Comparison of ENCODE assay signal across 33 cellular contexts in the genomic region with DNA sequence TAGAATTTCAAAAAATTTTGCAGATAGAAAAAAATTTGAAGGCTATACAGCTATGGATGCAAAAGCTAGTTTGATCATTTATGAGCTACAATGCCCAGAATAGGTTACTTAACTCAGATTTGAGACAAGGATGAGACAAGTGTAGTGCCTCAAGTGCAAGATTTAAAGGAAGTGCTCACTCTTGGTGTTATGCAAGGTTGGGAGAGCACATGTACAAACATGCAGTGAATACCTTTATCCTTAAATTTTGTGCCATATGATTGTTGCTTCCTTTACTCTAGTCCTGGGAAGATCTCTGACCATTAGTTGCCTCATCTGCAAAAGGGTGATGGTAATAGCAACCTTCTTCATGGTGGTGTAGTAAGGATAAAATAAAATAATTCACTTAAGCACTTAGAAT. TPM values are rescaled to one million over a fixed set of nuclear protein-coding genes. Genes with fewer than 3 reads are reported as not detected.
"Had no signal": no experiment of that assay in that cellular context is flagged by ENCODE, and none has a peak within 500 bp of the region (broad histone marks: within the 10 kb centered on the region; RNA-seq: fewer than 3 reads in every experiment).

No MANE protein-coding gene starts in this region.

- H3K36me3 Mint-ChIP-seq: activated naive CD8-positive, alpha-beta T cell had no signal

- ATAC-seq: activated CD4-positive, CD25-positive, alpha-beta regulatory T cell treated with anti-CD3 and anti-CD28 coated beads, Interleukin-2, amount 50 U/mL, for 24 hours; activated CD8-positive, alpha-beta T cell treated with anti-CD3 and anti-CD28 coated beads for 36 hours; activated T-cell treated with anti-CD3 and anti-CD28 coated beads, Interleukin-2, amount 50 U/mL, for 4 hours; activated T-helper 17 cell treated with anti-CD3 and anti-CD28 coated beads, Interleukin-2, amount 50 U/mL, for 72 hours; gastroesophageal sphincter; heart right ventricle had no signal

- DNase-seq: activated B cell treated with CpG ODN at 0.5 μM for 24 hours; activated CD4-positive, alpha-beta T cell treated with anti-CD3 and anti-CD28 coated beads for 48 hours; activated CD4-positive, alpha-beta T cell treated with anti-CD3 and anti-CD28 coated beads, Interleukin-2, amount 50 U/mL, for 1 hour; activated CD4-positive, alpha-beta T cell treated with anti-CD3 and anti-CD28 coated beads, Interleukin-2, amount 50 U/mL, for 48 hours; activated CD8-positive, alpha-beta memory T cell treated with anti-CD3 and anti-CD28 coated beads for 24 hours; activated CD8-positive, alpha-beta T cell treated with anti-CD3 and anti-CD28 coated beads for 36 hours; activated effector memory CD4-positive, alpha-beta T cell treated with Interleukin-2 at 50 U/mL for 16 hours; activated gamma-delta T cell treated with Interleukin-2 at 50 U/mL for 16 hours; activated naive CD4-positive, alpha-beta T cell treated with anti-CD3 and anti-CD28 coated beads, Interleukin-2, amount 50 U/mL, for 16 hours; activated naive CD4-positive, alpha-beta T cell treated with Interleukin-2 at 50 U/mL for 16 hours; activated T-cell treated with anti-CD3 and anti-CD28 coated beads, Interleukin-2, amount 50 U/mL, for 4 hours; amniotic stem cell; anterior cingulate cortex; brain microvascular endothelial cell; central memory CD4-positive, alpha-beta T cell; cerebellar nuclear complex; colonic mucosa; effector CD8-positive, alpha-beta T cell; foreskin melanocyte; heart right ventricle; T-helper 2 cell; T-helper 9 cell had no signal

- H3K27me3 Mint-ChIP-seq: activated B cell treated with CpG ODN at 0.5 μM for 24 hours; activated CD8-positive, alpha-beta T cell treated with anti-CD3 and anti-CD28 coated beads for 36 hours; activated naive CD8-positive, alpha-beta T cell; activated T-helper 17 cell treated with anti-CD3 and anti-CD28 coated beads, Interleukin-2, amount 50 U/mL, for 72 hours had no signal

- H3K9me3 ChIP-seq: colonic mucosa, esophagus muscularis mucosa, gastroesophageal sphincter, heart right ventricle had no signal

- H3K27ac ChIP-seq: brain microvascular endothelial cell, cardiac muscle cell, colonic mucosa, esophagus muscularis mucosa, gastroesophageal sphincter, heart right ventricle, WERI-Rb-1 had no signal

- H3K27me3 ChIP-seq: brain microvascular endothelial cell, cardiac muscle cell, colonic mucosa, esophagus muscularis mucosa, gastroesophageal sphincter had no signal

- FAIRE-seq: astrocyte, endometrium, endothelial cell of umbilical vein had no signal

- H3K9me3 Mint-ChIP-seq: activated CD8-positive, alpha-beta T cell treated with anti-CD3 and anti-CD28 coated beads for 36 hours; activated T-cell treated with anti-CD3 and anti-CD28 coated beads, Interleukin-2, amount 50 U/mL, for 4 hours; activated T-helper 17 cell treated with anti-CD3 and anti-CD28 coated beads, Interleukin-2, amount 50 U/mL, for 72 hours had no signal

- H3K27ac Mint-ChIP-seq: activated B cell treated with CpG ODN at 0.5 μM for 24 hours; activated CD8-positive, alpha-beta T cell treated with anti-CD3 and anti-CD28 coated beads for 36 hours; activated naive CD8-positive, alpha-beta T cell; activated T-helper 17 cell treated with anti-CD3 and anti-CD28 coated beads, Interleukin-2, amount 50 U/mL, for 72 hours had no signal

- H3K4me3 Mint-ChIP-seq: activated B cell treated with CpG ODN at 0.5 μM for 24 hours; activated CD8-positive, alpha-beta T cell treated with anti-CD3 and anti-CD28 coated beads for 36 hours; activated naive CD8-positive, alpha-beta T cell; activated T-cell treated with anti-CD3 and anti-CD28 coated beads, Interleukin-2, amount 50 U/mL, for 4 hours; activated T-helper 17 cell treated with anti-CD3 and anti-CD28 coated beads, Interleukin-2, amount 50 U/mL, for 72 hours had no signal

- H3K36me3 ChIP-seq: brain microvascular endothelial cell, cardiac muscle cell, colonic mucosa, esophagus muscularis mucosa, gastroesophageal sphincter, heart right ventricle, WERI-Rb-1 had no signal

- H3K4me1 Mint-ChIP-seq: activated B cell treated with CpG ODN at 0.5 μM for 24 hours; activated T-helper 17 cell treated with anti-CD3 and anti-CD28 coated beads, Interleukin-2, amount 50 U/mL, for 72 hours had no signal

- H3K4me1 ChIP-seq: colonic mucosa, esophagus muscularis mucosa, gastroesophageal sphincter, heart right ventricle had no signal

- H3K4me3 ChIP-seq: cardiac muscle cell, colonic mucosa, esophagus muscularis mucosa, gastroesophageal sphincter, heart right ventricle had no signal

RNA-seq across cellular contexts. Expression of gene PPP2R2B, which starts 31.7 kb away (rescaled TPM):
- total RNA-seq: activated B cell treated with CpG ODN at 0.5 μM for 24 hours, dermis microvascular lymphatic vessel endothelial cell, endothelial cell of umbilical vein had no signal
- polyA plus RNA-seq: endothelial cell of umbilical vein had no signal
